ENCODE assay signal across 8 cellular contexts in genomic region chr17:20009302-20010098, GRCh38. TPM values are rescaled to one million over a fixed set of nuclear protein-coding genes. Genes with fewer than 3 reads are reported as not detected.
DNase-seq lines count a peak whose midpoint lies in the region; ATAC-seq and TF ChIP-seq lines count a peak whose summit lies in the region.

Gene SPECC1, plus strand, starts transcription at chr17:20009359. Its CDS starts 87,293 bp downstream, at chr17:20096652.

- DNase-seq in AG08395 (ENCODE audit: low spot score) = peak; percentile 81
- DNase-seq in NCI-H510A treated with DMSO at 0.1 percent for 48 hours (lab: John Stamatoyannopoulos, UW) = peak; percentile 94
- DNase-seq in activated CD4-positive, alpha-beta T cell treated with anti-CD3 and anti-CD28 coated beads, Interleukin-2, amount 50 U/mL, for 24 hours (ENCODE audit: low read depth in 1 of 2, low spot score in 1 of 2) = peak; percentile 74 to 91
- peak in 8 of 10 donors; percentile 69 to 93 (median 82) for DNase-seq in dorsolateral prefrontal cortex
- peak; percentile 66 to 67 for DNase-seq in lung microvascular endothelial cell (ENCODE audit: low read depth in 2 of 2)
- peak; percentile 70 for DNase-seq in stimulated activated CD8-positive, alpha-beta memory T cell treated with anti-CD3 and anti-CD28 coated beads, Interleukin-12 subunit alpha, Interleukin-12 subunit beta, amount 100 ng/mL, for 1 hour (ENCODE audit: low read depth)

- H3K27me3 ChIP-seq in dorsolateral prefrontal cortex = no peaks in the 10 kb centered on the region

- TF ChIP-seq CTCF in dorsolateral prefrontal cortex (IDR thresholded peaks at IDR 0.05 in 54 of 56, conservative IDR thresholded peaks at IDR 0.05 in 2 of 56; ENCODE audit: low read depth in 1 of 56, partially characterized antibody in 56 of 56) = peak in 48 of 56 donors; percentile 3 to 100 (median 96)

- H3K27ac ChIP-seq in dorsolateral prefrontal cortex = peak within 1 kb of the TSS; percentile 74 to 98 (median 95)

- ATAC-seq in GM18909 (IDR thresholded peaks at IDR 0.05; ENCODE audit: poor library complexity, unreplicated experiment) = peak; percentile 98
- ATAC-seq in HG03175 (IDR thresholded peaks at IDR 0.05; ENCODE audit: unreplicated experiment) = peak; percentile 96

- intact Hi-C loops in dorsolateral prefrontal cortex (cut with DNase I) = loop anchor here (1.0 to 10.0 kb wide), 7 partner anchors 17 to 215 kb away; no protein-coding TSS in a partner anchor

- H3K4me3 ChIP-seq in dorsolateral prefrontal cortex = peak within 1 kb of the TSS; percentile 65 to 99 (median 88)

RNA-seq across cellular contexts. Expression of gene SPECC1, which starts in this region (rescaled TPM):
- 100 to 1,000 TPM; 140 to 321 (median 197) TPM for total RNA-seq in dorsolateral prefrontal cortex
- total RNA-seq in lung microvascular endothelial cell = 0.22 and 0.60 TPM in 2 replicates

Comparison
In these comparisons a context has a peak if more than half of its experiments do, and no peak if none do; other contexts are left out.
1. Peak in every context shown above with its lines: DNase-seq, ATAC-seq, H3K4me3 ChIP-seq and H3K27ac ChIP-seq.
2. RNA of gene SPECC1 (total RNA-seq): 140 to 321 TPM in dorsolateral prefrontal cortex; 0.22 to 0.60 TPM in lung microvascular endothelial cell; every median in the first group is over 10 times any median in the second.
3. Peak in DNase-seq in lung microvascular endothelial cell; RNA of the gene not detected or under 1 TPM.